Comparison of ENCODE assay signal across 15 cellular contexts in the genomic region with DNA sequence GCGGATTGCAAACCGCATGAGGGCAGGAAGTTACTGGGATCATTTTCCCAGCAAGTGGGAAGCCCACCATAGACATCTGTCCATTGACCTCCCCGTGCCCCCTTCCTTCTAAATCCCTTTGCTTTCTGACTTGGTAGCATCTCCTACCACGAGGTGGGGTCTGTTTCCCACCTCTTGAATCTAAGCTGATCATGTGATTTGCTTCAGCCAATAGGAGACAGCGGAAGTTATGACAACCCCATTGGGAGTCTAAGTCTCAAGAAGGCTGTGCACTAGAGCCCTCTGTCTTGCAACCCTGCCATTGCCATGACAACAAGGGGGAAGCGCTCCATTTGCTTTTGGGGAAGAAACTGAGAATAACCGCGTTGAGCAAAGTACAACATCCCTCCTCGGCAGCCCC.
"Had no signal": no experiment of that assay in that cellular context is flagged by ENCODE, and none has a peak within 500 bp of the region (broad histone marks: within the 10 kb centered on the region; RNA-seq: fewer than 3 reads in every experiment).

No MANE protein-coding gene starts in this region.

- H3K36me3 Mint-ChIP-seq: stimulated activated effector memory CD8-positive, alpha-beta T cell treated with anti-CD3 and anti-CD28 coated beads, Interleukin-12 subunit alpha, Interleukin-12 subunit beta, amount 100 ng/mL, for 72 hours had no signal

- H3K4me3 Mint-ChIP-seq: activated T-cell treated with anti-CD3 and anti-CD28 coated beads, Interleukin-2, amount 50 U/mL, for 72 hours; stimulated activated effector memory CD8-positive, alpha-beta T cell treated with anti-CD3 and anti-CD28 coated beads, Interleukin-12 subunit alpha, Interleukin-12 subunit beta, amount 100 ng/mL, for 72 hours had no signal

- H3K4me1 ChIP-seq: breast epithelium, lower lobe of right lung, parathyroid adenoma, vagina had no signal

- H2AFZ ChIP-seq: parathyroid adenoma had no signal

- H3K79me2 ChIP-seq: parathyroid adenoma had no signal

- H3K4me3 ChIP-seq: breast epithelium, dorsolateral prefrontal cortex, lower lobe of right lung, skin epidermis, tibial artery, vagina had no signal

- H3K27ac Mint-ChIP-seq: stimulated activated effector memory CD8-positive, alpha-beta T cell treated with anti-CD3 and anti-CD28 coated beads, Interleukin-12 subunit alpha, Interleukin-12 subunit beta, amount 100 ng/mL, for 72 hours had no signal

- H3K36me3 ChIP-seq: breast epithelium, lower lobe of right lung, tibial artery, vagina had no signal

- H3K9ac ChIP-seq: parathyroid adenoma had no signal

- ATAC-seq: activated CD4-positive, CD25-positive, alpha-beta regulatory T cell treated with anti-CD3 and anti-CD28 coated beads, Interleukin-2, amount 50 U/mL, for 24 hours; activated T-cell treated with anti-CD3 and anti-CD28 coated beads, Interleukin-2, amount 50 U/mL, for 72 hours; lower lobe of right lung; stimulated activated effector memory CD8-positive, alpha-beta T cell treated with anti-CD3 and anti-CD28 coated beads, Interleukin-12 subunit alpha, Interleukin-12 subunit beta, amount 100 ng/mL, for 72 hours had no signal

- DNase-seq: activated gamma-delta T cell treated with Interleukin-2 at 50 U/mL for 16 hours; activated T-cell treated with anti-CD3 and anti-CD28 coated beads, Interleukin-2, amount 50 U/mL, for 72 hours; aorta; dorsolateral prefrontal cortex; hypothalamus; lower lobe of right lung; midbrain; retina; tibial artery had no signal

- H3K27ac ChIP-seq: breast epithelium, dorsolateral prefrontal cortex, lower lobe of right lung, parathyroid adenoma, skin epidermis, vagina had no signal

- H3K9me3 Mint-ChIP-seq: activated T-cell treated with anti-CD3 and anti-CD28 coated beads, Interleukin-2, amount 50 U/mL, for 72 hours; stimulated activated effector memory CD8-positive, alpha-beta T cell treated with anti-CD3 and anti-CD28 coated beads, Interleukin-12 subunit alpha, Interleukin-12 subunit beta, amount 100 ng/mL, for 72 hours had no signal

- H3K27me3 ChIP-seq: breast epithelium, tibial artery, vagina had no signal

- H3K9me3 ChIP-seq: lower lobe of right lung, vagina had no signal
